Comparison of ENCODE assay signal across 8 cellular contexts in genomic region chr16:53509906-53510703, GRCh38. TPM values are rescaled to one million over a fixed set of nuclear protein-coding genes. Genes with fewer than 3 reads are reported as not detected.
DNase-seq lines count a peak whose midpoint lies in the region; TF ChIP-seq lines count a peak whose summit lies in the region.

No MANE protein-coding gene starts in this region.

- peak overlapping the region; percentile 20 for H2AFZ ChIP-seq in KMS-11 (ENCODE audit: low read depth)

- no peak overlapping the region for H3K9ac ChIP-seq in KMS-11
- peak overlapping the region in 2 of 3 donors; percentile 2 to 60 for H3K9ac ChIP-seq in skeletal muscle tissue (ENCODE audit: low read depth in 1 of 3, low read length in 3 of 3)

- no peak overlapping the region for H3K4me2 ChIP-seq in KMS-11

- no peaks in the 10 kb centered on the region for H3K36me3 Mint-ChIP-seq in MCF 10A (ENCODE audit: insufficient read depth, unreplicated experiment)

- CTCF ChIA-PET in MCF 10A (lab: Yijun Ruan, JAX): interaction anchor here (0.6 to 1.1 kb wide), 16 partner anchors 8 to 1392 kb away, joined by 3 to 4 read pairs (median 3); no protein-coding TSS in a partner anchor

- no peaks in the 10 kb centered on the region for H3K4me1 Mint-ChIP-seq in MCF 10A (ENCODE audit: insufficient read depth, unreplicated experiment)

- H3K27ac Mint-ChIP-seq in MCF 10A (ENCODE audit: low read depth, unreplicated experiment): no peak overlapping the region

- H3K4me1 ChIP-seq in KMS-11 (ENCODE audit: low read depth, poor library complexity, severe bottlenecking) (no peaks in the 10 kb centered on the region), skeletal muscle tissue (ENCODE audit: control insufficient read depth in 3 of 3, insufficient read depth in 3 of 3, low read length in 3 of 3) (peaks cover 12 to 16% (median 12%) of the 10 kb centered on the region in 3 donors)

- H3K79me2 ChIP-seq in KMS-11 (ENCODE audit: insufficient read depth, low read depth): no peaks in the 10 kb centered on the region

- in situ Hi-C loops in GM13976 (cut with MboI; ENCODE audit: low sequenced_read_pairs, unreplicated experiment): no loop called here

- intact Hi-C loops in MCF 10A (cut with micrococcal nuclease): loop anchor here (2.0 to 10.0 kb wide), 4 partner anchors 185 to 1441 kb away; no protein-coding TSS in a partner anchor

- no peaks in the 10 kb centered on the region for H3K9me3 ChIP-seq in skeletal muscle tissue (ENCODE audit: control insufficient read depth in 3 of 3, low read length in 3 of 3)

- TF ChIP-seq CTCF in AG10803 (conservative IDR thresholded peaks at IDR 0.05; ENCODE audit: low read length): peak; percentile 96
- peak; percentile 67 for TF ChIP-seq CTCF in GM13976 (IDR thresholded peaks at IDR 0.05; ENCODE audit: borderline replicate concordance, control extremely low read depth, extremely low read depth, insufficient read depth, missing control alignments)
- TF ChIP-seq CTCF in KMS-11 (conservative IDR thresholded peaks at IDR 0.05; ENCODE audit: low read depth, low read length): peak; percentile 91
- TF ChIP-seq CTCF in MCF 10A (IDR thresholded peaks at IDR 0.05; ENCODE audit: unreplicated experiment): peak; percentile 79

- no TSS peak for BruUV-seq in MCF 10A (replicated peaks; lab: Mats Ljungman, UMichigan)

- H3K4me3 ChIP-seq in AG10803 (ENCODE audit: low read length) (no peak overlapping the region; the same call in 1 of the 2 replicates), KMS-11 (IDR thresholded peaks at IDR 0.05; ENCODE audit: insufficient read depth, low read depth, low read length) (no peak overlapping the region), skeletal muscle tissue (ENCODE audit: low read length in 3 of 3) (peak overlapping the region; percentile 11 to 64 (median 38))

- H3K4me3 Mint-ChIP-seq in MCF 10A (ENCODE audit: unreplicated experiment): no peak overlapping the region

- H3K36me3 ChIP-seq in KMS-11 (ENCODE audit: insufficient read depth) (no peaks in the 10 kb centered on the region), skeletal muscle tissue (ENCODE audit: control insufficient read depth in 3 of 3, insufficient read depth in 3 of 3, low read length in 3 of 3) (no peaks in the 10 kb centered on the region)

- POLR2A ChIA-PET in MCF 10A (lab: Yijun Ruan, JAX): interaction anchor here (0.7 to 1.2 kb wide), 3 partner anchors 76 to 1917 kb away, joined by 3 to 4 read pairs (median 3); partner anchors contain the start of gene RBL2

- H3K27ac ChIP-seq in KMS-11 (no peak overlapping the region), skeletal muscle tissue (ENCODE audit: low read depth, low read length) (peak overlapping the region; percentile 46)

- H3K27me3 Mint-ChIP-seq in MCF 10A (ENCODE audit: insufficient read depth, unreplicated experiment): no peaks in the 10 kb centered on the region

- no peaks in the 10 kb centered on the region for H4K20me1 ChIP-seq in KMS-11 (ENCODE audit: insufficient read depth)

- H3K9me3 Mint-ChIP-seq in MCF 10A (ENCODE audit: unreplicated experiment): no peaks in the 10 kb centered on the region

- no peaks in the 10 kb centered on the region for H3K27me3 ChIP-seq in KMS-11 (ENCODE audit: insufficient read depth, low read depth)
- H3K27me3 ChIP-seq in skeletal muscle tissue (ENCODE audit: control insufficient read depth in 3 of 3, insufficient read depth in 3 of 3, low read length in 3 of 3): no peaks in the 10 kb centered on the region

- DNase-seq in AG10803 (ENCODE audit: low read depth) (peak; percentile 66), GM13976 (ENCODE audit: low spot score) (peak; percentile 69), T-helper 1 cell (peak; percentile 16 to 49 (median 32)), MCF 10A (ENCODE audit: unreplicated experiment) (peak; percentile 63), iPS-NIHi7 (ENCODE audit: extremely low spot score) (peak; percentile 82), GDM1 (lab: John Stamatoyannopoulos, UW) (no peak)

RNA-seq across cellular contexts. Expression of gene AKTIP, which starts 7.1 kb away (rescaled TPM):
- total RNA-seq in MCF 10A (2022): 27.6 and 30.3 TPM in 2 replicates
- total RNA-seq in skeletal muscle tissue: 38.6 TPM

Comparison
In these comparisons a context has a peak if more than half of its experiments do, and no peak if none do; other contexts are left out.
1. H3K4me3 ChIP-seq: peak in skeletal muscle tissue (3 of 3); none in AG10803 (single experiment) and KMS-11 (single experiment).
2. Peak in every context shown above with its lines, with median percentiles within 50 percentile points of each other: CTCF ChIP-seq.